In genomic region chr19:54218960-54219661, GRCh38 we compare ENCODE assay signal across 20 cellular contexts. TPM values are rescaled to one million over a fixed set of nuclear protein-coding genes. Genes with fewer than 3 reads are reported as not detected.
DNase-seq lines count a peak whose midpoint lies in the region; TF ChIP-seq lines count a peak whose summit lies in the region.
"Had no signal": no experiment of that assay in that cellular context is flagged by ENCODE, and none has a peak within 500 bp of the region (broad histone marks: within the 10 kb centered on the region; RNA-seq: fewer than 3 reads in every experiment).

No MANE protein-coding gene starts in this region.

- H3K27me3 Mint-ChIP-seq in endothelial cell (ENCODE audit: unreplicated experiment): peaks cover 2% of the 10 kb centered on the region

- H3K4me2 ChIP-seq in osteoblast (ENCODE audit: insufficient read depth, low read length) (no peak overlapping the region), GM23248 (ENCODE audit: unreplicated experiment) (no peak overlapping the region)
- H3K4me2 ChIP-seq: SK-N-SH had no signal

- no peak overlapping the region for H3K4me3 ChIP-seq in HEK293 (ENCODE audit: low read depth, low read length)
- H3K4me3 ChIP-seq in osteoblast (ENCODE audit: insufficient read depth, low read length): no peak overlapping the region
- H3K4me3 ChIP-seq in GM23248: no peak overlapping the region

- H3K4me3 Mint-ChIP-seq in endothelial cell (ENCODE audit: unreplicated experiment): peak overlapping the region; percentile 76
- H3K4me3 Mint-ChIP-seq: CD4-positive, alpha-beta T cell; H9 had no signal

- H4K20me1 ChIP-seq in osteoblast (ENCODE audit: insufficient read depth, low read length) (no peaks in the 10 kb centered on the region), GM23248 (ENCODE audit: insufficient read depth) (no peaks in the 10 kb centered on the region)

- H3K27ac ChIP-seq in HEK293 (ENCODE audit: extremely low read depth, low read depth, low read length) (no peak overlapping the region), osteoblast (ENCODE audit: low read depth, low read length) (no peak overlapping the region), GM23248 (no peak overlapping the region)

- peak overlapping the region; percentile 24 for H3K27ac Mint-ChIP-seq in endothelial cell (ENCODE audit: unreplicated experiment)
- H3K27ac Mint-ChIP-seq: CD4-positive, alpha-beta T cell; H9 had no signal

- CTCF ChIA-PET in HEK293 (lab: Yijun Ruan, JAX): no interaction called here

- H3K27me3 ChIP-seq in osteoblast (ENCODE audit: insufficient read depth, low read length) (no peaks in the 10 kb centered on the region), GM23248 (replicated peaks; ENCODE audit: insufficient read depth) (no peaks in the 10 kb centered on the region)

- POLR2A ChIA-PET in HEK293 (lab: Yijun Ruan, JAX): no interaction called here

- 86 to 87% methylated on average over 27 of the region's 27 CpGs for WGBS in GM23248 (ENCODE audit: low coverage in 1 of 2, low lambda C conversion rate in 2 of 2, missing lambda C conversion rate in 2 of 2), 2 experiments

- TF ChIP-seq CTCF in HEK293 (tag by site-specific recombination; IDR thresholded peaks at IDR 0.05) (no peak), endothelial cell (IDR thresholded peaks at IDR 0.05; ENCODE audit: unreplicated experiment) (no peak), osteoblast (IDR thresholded peaks at IDR 0.05; ENCODE audit: extremely low read depth, low read depth, low read length) (no peak)

- H3K9me2 ChIP-seq in GM23248 (ENCODE audit: insufficient read depth): no peaks in the 10 kb centered on the region
- H3K9me2 ChIP-seq: SK-N-SH had no signal

- no peaks in the 10 kb centered on the region for H3K9me3 ChIP-seq in HEK293 (ENCODE audit: control insufficient read depth, insufficient read depth, low read depth, low read length)
- no peaks in the 10 kb centered on the region for H3K9me3 ChIP-seq in osteoblast (ENCODE audit: low read depth, low read length)
- no peaks in the 10 kb centered on the region for H3K9me3 ChIP-seq in GM23248 (ENCODE audit: low read depth)
- H3K9me3 ChIP-seq: SK-N-SH had no signal

- H3K4me1 Mint-ChIP-seq in endothelial cell (ENCODE audit: unreplicated experiment): no peaks in the 10 kb centered on the region

- peaks cover 0 to 13% of the 10 kb centered on the region in 2 experiments; a peak in 2 of 3 replicates for H3K36me3 ChIP-seq in HEK293 (ENCODE audit: control insufficient read depth in 2 of 2, insufficient read depth in 1 of 2, low read length in 2 of 2)
- H3K36me3 ChIP-seq in osteoblast (ENCODE audit: insufficient read depth, low read length): no peaks in the 10 kb centered on the region
- H3K36me3 ChIP-seq in GM23248 (ENCODE audit: low read depth): no peaks in the 10 kb centered on the region

- H3K4me1 ChIP-seq in HEK293 (ENCODE audit: control insufficient read depth, insufficient read depth, low read length) (no peaks in the 10 kb centered on the region), osteoblast (ENCODE audit: insufficient read depth, low read length) (no peaks in the 10 kb centered on the region), GM23248 (ENCODE audit: insufficient read depth) (no peaks in the 10 kb centered on the region)

- no peak overlapping the region for H3K9ac ChIP-seq in GM23248
- H3K9ac ChIP-seq: SK-N-SH had no signal

- in situ Hi-C loops in GM23248 (cut with MboI): no loop called here

- H3K79me2 ChIP-seq in osteoblast (ENCODE audit: insufficient read depth, low read length): no peaks in the 10 kb centered on the region
- H3K79me2 ChIP-seq in GM23248 (ENCODE audit: insufficient read depth): no peaks in the 10 kb centered on the region

- no peak overlapping the region for H2AFZ ChIP-seq in osteoblast (ENCODE audit: low read length)
- no peak overlapping the region for H2AFZ ChIP-seq in GM23248

- H3K9me3 Mint-ChIP-seq in endothelial cell (ENCODE audit: unreplicated experiment): no peaks in the 10 kb centered on the region
- H3K9me3 Mint-ChIP-seq: CD4-positive, alpha-beta T cell had no signal

- H3K36me3 Mint-ChIP-seq in endothelial cell (ENCODE audit: low read depth, unreplicated experiment): peaks cover 12% of the 10 kb centered on the region

- DNase-seq in endothelial cell (ENCODE audit: low spot score) (no peak), osteoblast (ENCODE audit: insufficient read length, low spot score, missing footprints) (peak; percentile 51), NCI-H1694 (lab: John Stamatoyannopoulos, UW) (no peak), NCI-H510A treated with DMSO at 0.1 percent for 48 hours (lab: John Stamatoyannopoulos, UW) (no peak), GM23248 (no peak)
- DNase-seq: CD4-positive, alpha-beta T cell; COR-L47; DMS79; H9; NCI-H1092; NCI-H1436 treated with DMSO at 0.1 percent for 48 hours; NCI-H2029; NCI-H226; NCI-H524; NCI-H82; SIG-M5; SK-N-SH had no signal

- H3F3A ChIP-seq in GM23248 (ENCODE audit: insufficient read depth): no peaks in the 10 kb centered on the region

TF ChIP-seq in HEK293, 187 proteins besides CTCF, POLR2A, EP300 and RAD21:
- TF ChIP-seq ZNF350 (tag by site-specific recombination; IDR thresholded peaks at IDR 0.05): no peak
- peak; percentile 82 for TF ChIP-seq ZNF513 (tag by site-specific recombination; IDR thresholded peaks at IDR 0.05)
- peak; percentile 42; the same call in 1 of the 2 replicates for TF ChIP-seq KLF8 (tag by site-specific recombination; IDR thresholded peaks at IDR 0.05)
- peak; percentile 29; the same call in 1 of the 2 replicates for TF ChIP-seq WT1 (tag by site-specific recombination; IDR thresholded peaks at IDR 0.05)

RNA-seq across cellular contexts. Expression of gene LILRB3, which starts 3.7 kb away (rescaled TPM):
- not detected for total RNA-seq in endothelial cell (ENCODE audit: unreplicated experiment)
- not detected in 2 replicates for total RNA-seq in osteoblast
- not detected in 2 replicates for total RNA-seq in GM23248 (2014; rRNA removed; shearing (Covaris generic))
- polyA plus RNA-seq in GM23248 (2016; fragmentation: Nextera tagmentation; extraction: Ambion mirVana): 0.13 and 0.53 TPM in 2 replicates
- total RNA-seq: A673, H9 had no signal
- polyA plus RNA-seq: BJ, SK-N-SH had no signal

RNA-seq across cellular contexts. Expression of gene RPS9, which starts 18.5 kb away (rescaled TPM):
- total RNA-seq in endothelial cell (ENCODE audit: unreplicated experiment) (1,195 TPM), osteoblast (1,229 and 1,336 TPM in 2 replicates)
- total RNA-seq in GM23248 (2014; rRNA removed; shearing (Covaris generic)): 1,319 and 1,498 TPM in 2 replicates
- polyA plus RNA-seq in GM23248 (2016; fragmentation: Nextera tagmentation; extraction: Ambion mirVana): 395 and 404 TPM in 2 replicates

RNA-seq across cellular contexts. Expression of gene LILRA6, which starts 23.5 kb away (rescaled TPM):
- not detected for total RNA-seq in endothelial cell (ENCODE audit: unreplicated experiment)
- not detected in 2 replicates for total RNA-seq in osteoblast
- not detected in 2 replicates for total RNA-seq in GM23248 (2014; rRNA removed; shearing (Covaris generic))
- polyA plus RNA-seq in GM23248 (2016; fragmentation: Nextera tagmentation; extraction: Ambion mirVana): not detected in 2 replicates
- total RNA-seq: A673, H9 had no signal
- polyA plus RNA-seq: BJ, SK-N-SH had no signal

RNA-seq across cellular contexts. Expression of gene TSEN34, which starts 28.0 kb away (rescaled TPM):
- total RNA-seq in endothelial cell (ENCODE audit: unreplicated experiment) (27.8 TPM), osteoblast (73.1 and 76.3 TPM in 2 replicates)
- 102 and 105 TPM in 2 replicates for total RNA-seq in GM23248 (2014; rRNA removed; shearing (Covaris generic))
- 90.0 TPM in 2 replicates for polyA plus RNA-seq in GM23248 (2016; fragmentation: Nextera tagmentation; extraction: Ambion mirVana)

RNA-seq across cellular contexts. Expression of gene MBOAT7, which starts 29.7 kb away (rescaled TPM):
- total RNA-seq in endothelial cell (ENCODE audit: unreplicated experiment): 203 TPM
- total RNA-seq in osteoblast: 26.1 and 30.1 TPM in 2 replicates
- 109 and 157 TPM in 2 replicates for total RNA-seq in GM23248 (2014; rRNA removed; shearing (Covaris generic))
- 133 and 144 TPM in 2 replicates for polyA plus RNA-seq in GM23248 (2016; fragmentation: Nextera tagmentation; extraction: Ambion mirVana)
